ENCODE assay signal across 8 cellular contexts in genomic region chr4:8607603-8608481, GRCh38. TPM values are rescaled to one million over a fixed set of nuclear protein-coding genes. Genes with fewer than 3 reads are reported as not detected.
A peak's percentile ranks its signal among the peaks of the same experiment; 100 is the strongest.
DNase-seq lines count a peak whose midpoint lies in the region; ATAC-seq and TF ChIP-seq lines count a peak whose summit lies in the region.

No MANE protein-coding gene starts in this region.

- H3K9me3 Mint-ChIP-seq in endodermal cell, result no peaks in the 10 kb centered on the region

- H3K9me3 ChIP-seq in BLaER1 treated with 17β-estradiol and CSF1 and Interleukin-3, amounts not matched to agents 10 nM and 100 nM (replicated peaks in 1 of 11), result no peaks in the 10 kb centered on the region
- H3K9me3 ChIP-seq in endodermal cell (ENCODE audit: control insufficient read depth, low read length) (no peaks in the 10 kb centered on the region), osteoblast (ENCODE audit: low read depth, low read length) (no peaks in the 10 kb centered on the region)

- H3K27ac ChIP-seq in BLaER1 treated with 17β-estradiol and CSF1 and Interleukin-3, amounts not matched to agents 10 nM and 100 nM, result no peak overlapping the region
- H3K27ac ChIP-seq in endodermal cell (ENCODE audit: low read depth, low read length), result no peak overlapping the region
- no peak overlapping the region for H3K27ac ChIP-seq in osteoblast (ENCODE audit: low read depth, low read length)

- H3K27ac Mint-ChIP-seq in endodermal cell, result no peak overlapping the region

- H3K4me3 ChIP-seq in BLaER1 treated with 17β-estradiol and CSF1 and Interleukin-3, amounts not matched to agents 10 nM and 100 nM, result no peak overlapping the region
- no peak overlapping the region for H3K4me3 ChIP-seq in H7 (ENCODE audit: insufficient read depth, low read depth, low read length)
- H3K4me3 ChIP-seq in endodermal cell (ENCODE audit: low read length), result no peak overlapping the region
- no peak overlapping the region for H3K4me3 ChIP-seq in osteoblast (ENCODE audit: insufficient read depth, low read length)

- H2AFZ ChIP-seq in osteoblast (ENCODE audit: low read length), result no peak overlapping the region

- no peak overlapping the region for H3K9ac ChIP-seq in BLaER1 treated with 17β-estradiol and CSF1 and Interleukin-3, amounts not matched to agents 10 nM and 100 nM
- no peak overlapping the region for H3K9ac ChIP-seq in endodermal cell (ENCODE audit: extremely low read depth, low read length, poor library complexity, severe bottlenecking)

- peaks cover 2% of the 10 kb centered on the region for H3K27me3 Mint-ChIP-seq in endodermal cell (ENCODE audit: insufficient read depth)

- no peak overlapping the region for H3K4me3 Mint-ChIP-seq in endodermal cell

- no peaks in the 10 kb centered on the region for H3K36me3 ChIP-seq in BLaER1 treated with 17β-estradiol and CSF1 and Interleukin-3, amounts not matched to agents 10 nM and 100 nM
- H3K36me3 ChIP-seq in H7 (replicated peaks; ENCODE audit: control insufficient read depth, insufficient read depth, low read length) (peaks cover 2% of the 10 kb centered on the region), endodermal cell (ENCODE audit: control insufficient read depth, insufficient read depth, low read length) (peaks cover 12% of the 10 kb centered on the region), osteoblast (ENCODE audit: insufficient read depth, low read length) (peaks cover 5% of the 10 kb centered on the region)

- peaks cover 0 to 32% (median 6%) of the 10 kb centered on the region in 11 experiments; a peak in 10 of 22 replicates for H3K27me3 ChIP-seq in BLaER1 treated with 17β-estradiol and CSF1 and Interleukin-3, amounts not matched to agents 10 nM and 100 nM
- H3K27me3 ChIP-seq in H7 (ENCODE audit: control insufficient read depth, insufficient read depth, low read length) (no peaks in the 10 kb centered on the region), endodermal cell (ENCODE audit: control insufficient read depth, insufficient read depth, low read length, poor library complexity, severe bottlenecking) (no peaks in the 10 kb centered on the region), osteoblast (ENCODE audit: insufficient read depth, low read length) (no peaks in the 10 kb centered on the region)

- peak overlapping the region; percentile 33 to 95 (median 81); a peak in 19 of 22 replicates for H3K4me2 ChIP-seq in BLaER1 treated with 17β-estradiol and CSF1 and Interleukin-3, amounts not matched to agents 10 nM and 100 nM
- H3K4me2 ChIP-seq in osteoblast (ENCODE audit: insufficient read depth, low read length), result no peak overlapping the region

- DNase-seq in H7 (peak; percentile 99), endodermal cell (peak; percentile 95), osteoblast (ENCODE audit: insufficient read length, low spot score, missing footprints) (peak; percentile 97), occipital lobe (lab: John Stamatoyannopoulos, UW) (no peak)
- DNase-seq in activated CD4-positive, alpha-beta T cell treated with anti-CD3 and anti-CD28 coated beads for 4 hours, result peak; percentile 14 to 24

- H3K4me1 Mint-ChIP-seq in endodermal cell, result no peaks in the 10 kb centered on the region

- 20 to 35% methylated on average over 20 to 42 of the region's 42 CpGs for WGBS in endodermal cell (ENCODE audit: insufficient coverage in 1 of 2, insufficient read length in 1 of 2), 2 experiments

- peaks cover 3% of the 10 kb centered on the region for H3K36me3 Mint-ChIP-seq in endodermal cell (ENCODE audit: low read depth)

- H3K79me2 ChIP-seq in osteoblast (ENCODE audit: insufficient read depth, low read length), result no peaks in the 10 kb centered on the region

- peaks cover 0 to 46% (median 11%) of the 10 kb centered on the region in 11 experiments; a peak in 13 of 22 replicates for H4K20me1 ChIP-seq in BLaER1 treated with 17β-estradiol and CSF1 and Interleukin-3, amounts not matched to agents 10 nM and 100 nM
- peaks cover 39% of the 10 kb centered on the region for H4K20me1 ChIP-seq in osteoblast (ENCODE audit: insufficient read depth, low read length)

- peaks cover 11 to 88% (median 74%) of the 10 kb centered on the region in 10 experiments for H3K4me1 ChIP-seq in BLaER1 treated with 17β-estradiol and CSF1 and Interleukin-3, amounts not matched to agents 10 nM and 100 nM
- H3K4me1 ChIP-seq in endodermal cell (ENCODE audit: control insufficient read depth, insufficient read depth, low read length) (no peaks in the 10 kb centered on the region), osteoblast (ENCODE audit: insufficient read depth, low read length) (no peaks in the 10 kb centered on the region)

- ATAC-seq in HG02970 (IDR thresholded peaks at IDR 0.05; ENCODE audit: low FRiP score, unreplicated experiment) (no peak), HG03378 (IDR thresholded peaks at IDR 0.05; ENCODE audit: unreplicated experiment) (no peak)

- peak; percentile 98 for TF ChIP-seq CTCF in endodermal cell (conservative IDR thresholded peaks at IDR 0.05)
- TF ChIP-seq CTCF in osteoblast (IDR thresholded peaks at IDR 0.05; ENCODE audit: extremely low read depth, low read depth, low read length), result peak; percentile 77

RNA-seq across cellular contexts. Expression of gene CPZ, which starts 15.3 kb away (rescaled TPM):
- total RNA-seq in H7 (2014; rRNA removed; shearing (Covaris generic)), result 25.3 and 29.7 TPM in 2 replicates
- total RNA-seq in endodermal cell (10 to 100 TPM; 23.9 to 33.6 TPM), osteoblast (21.2 and 44.5 TPM in 2 replicates), occipital lobe (3.9 TPM)
- 6.2 TPM for polyA plus RNA-seq in endodermal cell (2013, experiment 1 of 2)
- 7.2 TPM for polyA plus RNA-seq in endodermal cell (2013, experiment 2 of 2)

RNA-seq across cellular contexts. Expression of gene GPR78, which starts 27.6 kb away (rescaled TPM):
- 1.5 and 1.7 TPM in 2 replicates for total RNA-seq in H7 (2014; rRNA removed; shearing (Covaris generic))
- total RNA-seq in endodermal cell (1 to 10 TPM; 3.7 to 8.1 TPM), osteoblast (1.2 and 1.8 TPM in 2 replicates), occipital lobe (not detected)
- 0.82 TPM for polyA plus RNA-seq in endodermal cell (2013, experiment 1 of 2)
- polyA plus RNA-seq in endodermal cell (2013, experiment 2 of 2), result 1.2 TPM
